Comparison of ENCODE assay signal across 8 cellular contexts in the genomic region with DNA sequence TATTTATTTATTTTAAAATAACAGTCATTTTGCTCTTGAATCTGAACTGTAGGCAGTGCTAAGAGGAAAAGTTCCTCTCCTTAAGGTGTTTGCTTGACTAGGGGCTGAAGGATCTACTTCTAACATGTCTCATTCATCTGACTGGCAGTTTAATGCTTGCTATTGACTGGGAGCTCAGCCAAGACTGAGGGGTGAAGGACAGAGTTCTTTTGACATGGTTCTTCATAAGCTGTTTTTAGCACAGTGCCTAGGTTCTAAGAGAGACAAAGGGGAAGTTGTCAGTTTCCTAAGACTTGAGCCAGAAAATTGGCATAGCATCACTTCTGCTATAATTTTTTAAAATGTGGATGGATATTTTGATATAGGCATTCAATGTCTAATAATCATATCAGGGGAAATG.
DNase-seq lines count a peak whose midpoint lies in the region; ATAC-seq and TF ChIP-seq lines count a peak whose summit lies in the region.

No MANE protein-coding gene starts in this region.

- TF ChIP-seq POLR2A in gastrocnemius medialis (IDR thresholded peaks at IDR 0.05) = no peak

- intact Hi-C loops in gastrocnemius medialis (cut with DNase I; ENCODE audit: low total_unique reads) = no loop called here

- H3K36me3 ChIP-seq in gastrocnemius medialis = no peaks in the 10 kb centered on the region

- in situ Hi-C loops in gastrocnemius medialis (cut with MboI; ENCODE audit: low sequenced_read_pairs in 4 of 4) = no loop called here

- ATAC-seq in GM18861 (IDR thresholded peaks at IDR 0.05; ENCODE audit: unreplicated experiment) (peak; percentile 54), gastrocnemius medialis (peak; percentile 39 to 81), HG03520 (IDR thresholded peaks at IDR 0.05; ENCODE audit: unreplicated experiment) (no peak), HG03457 (IDR thresholded peaks at IDR 0.05; ENCODE audit: unreplicated experiment) (no peak), GM18870 (IDR thresholded peaks at IDR 0.05; ENCODE audit: unreplicated experiment) (no peak)

- peak; percentile 15 for DNase-seq in NCI-H2029 (lab: John Stamatoyannopoulos, UW)
- DNase-seq in fibroblast of villous mesenchyme (ENCODE audit: low read depth) = peak; percentile 14
- peak; percentile 13 to 52 for DNase-seq in gastrocnemius medialis
- no peak for DNase-seq in activated CD8-positive, alpha-beta memory T cell treated with anti-CD3 and anti-CD28 coated beads, Interleukin-2, amount 50 U/mL, for 48 hours

- H3K4me1 ChIP-seq in gastrocnemius medialis = peaks cover 8 to 9% of the 10 kb centered on the region in 2 donors

- H3K9me3 ChIP-seq in gastrocnemius medialis = peaks cover 0 to 10% (median 3%) of the 10 kb centered on the region in 3 donors

- H3K4me3 ChIP-seq in fibroblast of villous mesenchyme (ENCODE audit: low read depth, low read length) = no peak overlapping the region
- no peak overlapping the region for H3K4me3 ChIP-seq in gastrocnemius medialis

- no peaks in the 10 kb centered on the region for H3K27me3 ChIP-seq in gastrocnemius medialis

- H3K27ac ChIP-seq in gastrocnemius medialis = no peak overlapping the region

- TF ChIP-seq CTCF in fibroblast of villous mesenchyme (IDR thresholded peaks at IDR 0.05; ENCODE audit: insufficient read depth, low read depth, low read length) (no peak), gastrocnemius medialis (IDR thresholded peaks at IDR 0.05 in 4 of 5, conservative IDR thresholded peaks at IDR 0.05 in 1 of 5) (no peak)

Comparison
In these comparisons a context has a peak if more than half of its experiments do, and no peak if none do; other contexts are left out.
1. ATAC-seq: peak in GM18861 (single experiment) and gastrocnemius medialis (2 of 2); none in HG03520 (single experiment), HG03457 (single experiment) and GM18870 (single experiment).